Comparison of ENCODE assay signal across 28 cellular contexts in the genomic region with DNA sequence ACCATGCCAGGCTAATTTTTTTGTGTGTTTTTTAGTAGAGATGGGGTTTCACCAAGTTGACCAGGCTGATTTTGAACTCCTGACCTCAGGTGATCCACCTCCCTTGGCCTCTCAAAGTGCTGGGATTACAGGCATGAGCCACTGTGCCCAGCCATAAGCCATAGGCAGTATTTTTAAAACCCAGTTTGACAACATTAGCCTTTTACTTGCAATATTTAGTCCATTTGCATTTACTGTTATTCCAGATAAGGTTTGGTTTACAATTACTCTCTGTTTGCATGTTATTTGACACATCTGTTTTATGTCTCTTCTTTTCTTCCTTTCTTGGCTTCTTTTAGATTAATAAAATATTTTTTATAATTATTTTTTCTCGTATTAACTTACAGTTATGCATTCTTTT.
"Had no signal": no experiment of that assay in that cellular context is flagged by ENCODE, and none has a peak within 500 bp of the region (broad histone marks: within the 10 kb centered on the region; RNA-seq: fewer than 3 reads in every experiment).

No MANE protein-coding gene starts in this region.

- H3K9me3 ChIP-seq: neutrophil, pancreas, prostate gland, right lobe of liver, suprapubic skin, testis, tibial artery, transverse colon, upper lobe of right lung, uterus had no signal

- DNase-seq: naive thymus-derived CD8-positive, alpha-beta T cell; nephron progenitor cell; nucleus accumbens; pancreas; retina; right cardiac atrium; right lobe of liver; sigmoid colon; small intestine; stimulated activated CD4-positive, alpha-beta T cell treated with anti-CD3 and anti-CD28 coated beads, Interleukin-15, amount 100 ng/mL, for 24 hours; stimulated activated CD4-positive, alpha-beta T cell treated with anti-CD3 and anti-CD28 coated beads, Interleukin-2, amount 100 ng/mL, for 24 hours; stimulated activated CD4-positive, alpha-beta T cell treated with anti-CD3 and anti-CD28 coated beads, Interleukin-4, amount 100 ng/mL, for 1 hour; stimulated activated CD4-positive, alpha-beta T cell treated with anti-CD3 and anti-CD28 coated beads, Interleukin-4, amount 100 ng/mL, for 4 hours; stimulated activated CD8-positive, alpha-beta memory T cell treated with anti-CD3 and anti-CD28 coated beads, Interleukin-4, amount 100 ng/mL, for 48 hours; stimulated activated naive CD4-positive, alpha-beta T cell; stimulated activated naive CD8-positive, alpha-beta T cell treated with anti-CD3 and anti-CD28 coated beads, Interleukin-15, amount 100 ng/mL, for 72 hours; stimulated activated naive CD8-positive, alpha-beta T cell treated with anti-CD3 and anti-CD28 coated beads, Interleukin-15, Interleukin-2, amounts not matched to agents 100 U/mL and 50 U/mL, for 24 hours; substantia nigra; testis; tibial artery; transverse colon; upper lobe of right lung; uterus had no signal

- H3K27ac ChIP-seq: neutrophil, pancreas, prostate gland, right lobe of liver, sigmoid colon, suprapubic skin, testis, tibial artery, transverse colon, upper lobe of right lung, uterus had no signal

- FAIRE-seq: pancreas, small intestine had no signal

- H3K4me1 ChIP-seq: pancreas, prostate gland, right lobe of liver, sigmoid colon, testis, tibial artery, transverse colon, upper lobe of right lung, uterus had no signal

- ATAC-seq: naive thymus-derived CD8-positive, alpha-beta T cell; natural killer cell treated with Interleukin-12 subunit alpha and Interleukin-12 subunit beta and Interleukin-15 and Interleukin-18, amount 100 ng/mL, for 72 hours; pancreas; right cardiac atrium; right lobe of liver; stimulated activated memory B cell treated with anti-CD40 and anti-IgM and Interleukin-4, amounts not matched to agents 10 μg/mL and 1 μg/mL and 100 μg/mL, for 72 hours; stimulated activated naive CD8-positive, alpha-beta T cell treated with anti-CD3 and anti-CD28 coated beads, Interleukin-15, amount 100 ng/mL, for 72 hours; stimulated activated naive CD8-positive, alpha-beta T cell treated with anti-CD3 and anti-CD28 coated beads, Interleukin-15, Interleukin-2, amounts not matched to agents 100 U/mL and 50 U/mL, for 24 hours; upper lobe of right lung had no signal

- H3K27me3 ChIP-seq: neutrophil, suprapubic skin, testis, uterus had no signal

- H3K4me3 ChIP-seq: pancreas, prostate gland, right lobe of liver, sigmoid colon, suprapubic skin, testis, tibial artery, transverse colon, upper lobe of right lung, uterus had no signal

- H3K36me3 ChIP-seq: neutrophil, pancreas, prostate gland, right lobe of liver, sigmoid colon, suprapubic skin, tibial artery, transverse colon, upper lobe of right lung, uterus had no signal
